24 cellular contexts compared by ENCODE assay signal in the genomic region with DNA sequence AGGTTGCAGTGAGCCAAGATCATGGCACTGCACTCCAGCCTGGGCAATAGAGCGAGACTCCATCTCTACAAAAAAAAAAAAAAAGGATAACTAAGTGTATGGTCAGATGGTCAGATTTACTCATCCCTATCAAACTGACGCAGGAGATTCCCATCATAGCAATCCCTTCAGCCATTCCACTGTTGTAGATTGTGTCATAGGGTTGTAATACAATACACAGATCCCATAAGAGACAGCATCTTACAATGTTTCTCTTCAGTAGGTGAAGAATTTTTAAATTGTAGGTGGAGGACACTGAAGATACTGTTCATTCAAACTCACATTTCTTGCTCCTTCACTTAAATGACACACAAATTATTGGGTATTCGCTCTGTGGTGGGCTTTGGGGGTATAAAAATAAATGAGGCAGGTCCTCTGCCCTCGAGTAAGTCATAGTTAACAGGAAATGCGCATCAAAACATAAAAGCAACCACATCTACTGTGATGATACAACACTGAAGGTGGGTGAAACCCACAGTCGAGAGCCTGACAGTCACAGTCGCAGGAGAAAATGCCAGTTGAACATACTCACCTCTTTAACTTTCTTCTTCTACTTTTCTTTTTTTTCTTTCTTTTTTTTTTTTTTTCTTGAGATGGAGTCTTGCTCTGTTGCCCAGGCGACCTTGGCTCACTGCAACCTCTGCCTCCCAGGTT.
A peak's percentile ranks its signal among the peaks of the same experiment; 100 is the strongest.
DNase-seq lines count a peak whose midpoint lies in the region; ATAC-seq lines count a peak whose summit lies in the region.
"Had no signal": no experiment of that assay in that cellular context is flagged by ENCODE, and none has a peak within 500 bp of the region (broad histone marks: within the 10 kb centered on the region; RNA-seq: fewer than 3 reads in every experiment).

No MANE protein-coding gene starts in this region.

- DNase-seq in T-cell (peak in 31 of 34 experiments; percentile 8 to 75 (median 38)), superior temporal gyrus (ENCODE audit: extremely low spot score) (no peak), occipital lobe (lab: John Stamatoyannopoulos, UW) (no peak), HuH-7 (ENCODE audit: low spot score) (no peak)
- DNase-seq in activated CD8-positive, alpha-beta T cell treated with anti-CD3 and anti-CD28 coated beads, Interleukin-2, amount 10 ng/mL, durations not matched to agents 7 days and 5 days = peak; percentile 55
- DNase-seq in activated naive CD4-positive, alpha-beta T cell treated with anti-CD3 and anti-CD28 coated beads, Interleukin-2, amount 50 U/mL, for 72 hours (ENCODE audit: low spot score in 2 of 2) = peak in 1 of 2 donors; percentile 18
- peak; percentile 33 for DNase-seq in stimulated activated CD4-positive, alpha-beta T cell treated with anti-CD3 and anti-CD28 coated beads, Interleukin-4, amount 100 ng/mL, for 24 hours
- DNase-seq: activated B cell treated with CpG ODN at 0.5 μM for 24 hours; activated effector memory CD4-positive, alpha-beta T cell treated with Interleukin-2 at 50 U/mL for 16 hours; Calu3; gastrocnemius medialis; KG1; left colon; NCI-H1048; NCI-H2081 treated with DMSO at 0.1 percent for 48 hours; NCI-H510A treated with DMSO at 0.1 percent for 48 hours; Right ventricle myocardium superior; spleen; testis had no signal

- no peaks in the 10 kb centered on the region for H3K9me3 Mint-ChIP-seq in T-cell
- no peaks in the 10 kb centered on the region for H3K9me3 Mint-ChIP-seq in activated CD8-positive, alpha-beta T cell treated with anti-CD3 and anti-CD28 coated beads, Interleukin-2, amount 10 ng/mL, durations not matched to agents 7 days and 5 days (ENCODE audit: insufficient read depth)
- H3K9me3 Mint-ChIP-seq in activated naive CD4-positive, alpha-beta T cell treated with anti-CD3 and anti-CD28 coated beads, Interleukin-2, amount 50 U/mL, for 72 hours = no peaks in the 10 kb centered on the region
- H3K9me3 Mint-ChIP-seq: activated B cell treated with CpG ODN at 0.5 μM for 24 hours had no signal

- peak overlapping the region; percentile 25 to 85 for H3K27ac Mint-ChIP-seq in T-cell
- peak overlapping the region; percentile 56 for H3K27ac Mint-ChIP-seq in activated CD8-positive, alpha-beta T cell treated with anti-CD3 and anti-CD28 coated beads, Interleukin-2, amount 10 ng/mL, durations not matched to agents 7 days and 5 days
- peak overlapping the region; percentile 34 to 52 for H3K27ac Mint-ChIP-seq in activated naive CD4-positive, alpha-beta T cell treated with anti-CD3 and anti-CD28 coated beads, Interleukin-2, amount 50 U/mL, for 72 hours
- H3K27ac Mint-ChIP-seq: activated B cell treated with CpG ODN at 0.5 μM for 24 hours, brain had no signal

- POLR2A ChIA-PET in T-cell (lab: Charles Lee) = no interaction called here
- POLR2A ChIA-PET in activated CD8-positive, alpha-beta T cell treated with anti-CD3 and anti-CD28 coated beads, Interleukin-2, amount 10 ng/mL, durations not matched to agents 7 days and 5 days (lab: Charles Lee) = no interaction called here

- CTCF ChIA-PET in T-cell (lab: Charles Lee) = no interaction called here
- CTCF ChIA-PET in activated CD8-positive, alpha-beta T cell treated with anti-CD3 and anti-CD28 coated beads, Interleukin-2, amount 10 ng/mL, durations not matched to agents 7 days and 5 days (lab: Charles Lee) = no interaction called here

- peak overlapping the region in 2 of 3 donors; percentile 28 to 35 for H3K4me3 Mint-ChIP-seq in T-cell
- H3K4me3 Mint-ChIP-seq in activated CD8-positive, alpha-beta T cell treated with anti-CD3 and anti-CD28 coated beads, Interleukin-2, amount 10 ng/mL, durations not matched to agents 7 days and 5 days = no peak overlapping the region
- H3K4me3 Mint-ChIP-seq: activated B cell treated with CpG ODN at 0.5 μM for 24 hours, brain, mesothelial cell of epicardium, neural crest cell had no signal

- peaks cover 0 to 2% of the 10 kb centered on the region in 2 donors for H3K27me3 Mint-ChIP-seq in T-cell
- H3K27me3 Mint-ChIP-seq in activated CD8-positive, alpha-beta T cell treated with anti-CD3 and anti-CD28 coated beads, Interleukin-2, amount 10 ng/mL, durations not matched to agents 7 days and 5 days (ENCODE audit: low read depth) = no peaks in the 10 kb centered on the region

- no peaks in the 10 kb centered on the region for H3K36me3 Mint-ChIP-seq in T-cell
- no peaks in the 10 kb centered on the region for H3K36me3 Mint-ChIP-seq in activated CD8-positive, alpha-beta T cell treated with anti-CD3 and anti-CD28 coated beads, Interleukin-2, amount 10 ng/mL, durations not matched to agents 7 days and 5 days (ENCODE audit: low read depth)
- peaks cover 0 to 46% of the 10 kb centered on the region in 2 donors for H3K36me3 Mint-ChIP-seq in activated naive CD4-positive, alpha-beta T cell treated with anti-CD3 and anti-CD28 coated beads, Interleukin-2, amount 50 U/mL, for 72 hours
- H3K36me3 Mint-ChIP-seq: brain had no signal

- peaks cover 34 to 43% (median 36%) of the 10 kb centered on the region in 3 donors for H3K4me1 Mint-ChIP-seq in T-cell
- H3K4me1 Mint-ChIP-seq in activated CD8-positive, alpha-beta T cell treated with anti-CD3 and anti-CD28 coated beads, Interleukin-2, amount 10 ng/mL, durations not matched to agents 7 days and 5 days (ENCODE audit: low read depth) = peaks cover 18% of the 10 kb centered on the region
- H3K4me1 Mint-ChIP-seq: activated B cell treated with CpG ODN at 0.5 μM for 24 hours had no signal

- ATAC-seq in T-cell (replicated peaks in 1 of 4) (peak; percentile 87 to 99 (median 97)), HG03039 (IDR thresholded peaks at IDR 0.05; ENCODE audit: unreplicated experiment) (no peak)
- ATAC-seq in activated CD8-positive, alpha-beta T cell treated with anti-CD3 and anti-CD28 coated beads, Interleukin-2, amount 10 ng/mL, durations not matched to agents 7 days and 5 days = peak; percentile 91
- ATAC-seq in activated naive CD4-positive, alpha-beta T cell treated with anti-CD3 and anti-CD28 coated beads, Interleukin-2, amount 50 U/mL, for 72 hours = peak; percentile 96 to 98
- ATAC-seq: gastrocnemius medialis, GM12878, left colon had no signal

Comparison
In these comparisons a context has a peak if more than half of its experiments do, and no peak if none do; other contexts are left out.
1. DNase-seq: peak in T-cell (31 of 34), activated CD8-positive, alpha-beta T cell treated with anti-CD3 and anti-CD28 coated beads, Interleukin-2, amount 10 ng/mL, durations not matched to agents 7 days and 5 days (single experiment) and stimulated activated CD4-positive, alpha-beta T cell treated with anti-CD3 and anti-CD28 coated beads, Interleukin-4, amount 100 ng/mL, for 24 hours (single experiment); none in superior temporal gyrus (single experiment), occipital lobe (single experiment) and HuH-7 (single experiment).
2. Peak in every context shown above with its lines, with median percentiles within 50 percentile points of each other: H3K27ac Mint-ChIP-seq.